Comparison of ENCODE assay signal across 10 cellular contexts in genomic region chr9:20321683-20322082, GRCh38.
DNase-seq lines count a peak whose midpoint lies in the region; ATAC-seq and TF ChIP-seq lines count a peak whose summit lies in the region.
"Had no signal": no experiment of that assay in that cellular context is flagged by ENCODE, and none has a peak within 500 bp of the region (broad histone marks: within the 10 kb centered on the region; RNA-seq: fewer than 3 reads in every experiment).

No MANE protein-coding gene starts in this region.

- intact Hi-C loops in activated T-helper 2 cell treated with anti-CD3 and anti-CD28 coated beads, Interferon-gamma antibody, Interleukin-2, Interleukin-4, amounts not matched to agents 10 μg/mL and 5 μg/mL and 100 μg/mL, durations not matched to agents 14 hours and 24 hours and 36 hours (cut with micrococcal nuclease) = loop anchor here (1.0 to 5.0 kb wide), 3 partner anchors 10 to 79 kb away; no protein-coding TSS in a partner anchor
- intact Hi-C loops in mucosa of descending colon (cut with DNase I, micrococcal nuclease) (no loop called here), transverse colon (cut with DNase I; ENCODE audit: low total_unique reads) (no loop called here)

- TF ChIP-seq EP300 in transverse colon (IDR thresholded peaks at IDR 0.05; ENCODE audit: low read depth) = no peak

- H3K9me3 ChIP-seq in DND-41 (ENCODE audit: insufficient read depth, low read length, severe bottlenecking) (no peaks in the 10 kb centered on the region), mucosa of descending colon (no peaks in the 10 kb centered on the region), transverse colon (no peaks in the 10 kb centered on the region)

- H3K4me3 Mint-ChIP-seq in activated T-helper 2 cell treated with anti-CD3 and anti-CD28 coated beads, Interferon-gamma antibody, Interleukin-2, Interleukin-4, amounts not matched to agents 10 μg/mL and 5 μg/mL and 100 μg/mL, durations not matched to agents 14 hours and 24 hours and 36 hours (ENCODE audit: low read depth) = no peak overlapping the region

- H2AFZ ChIP-seq in DND-41 (ENCODE audit: low read depth, low read length) = peak overlapping the region; percentile 77

- H3K4me2 ChIP-seq in DND-41 (ENCODE audit: insufficient read depth, low read length) = peak overlapping the region; percentile 44

- no peaks in the 10 kb centered on the region for H3K79me2 ChIP-seq in DND-41 (ENCODE audit: insufficient read depth, low read length)

- WGBS in transverse colon (ENCODE audit: low coverage in 1 of 2), 2 donors = 58 to 100% methylated on average over 1 to 4 of the region's 4 CpGs

- no peaks in the 10 kb centered on the region for H3K36me3 Mint-ChIP-seq in activated T-helper 2 cell treated with anti-CD3 and anti-CD28 coated beads, Interferon-gamma antibody, Interleukin-2, Interleukin-4, amounts not matched to agents 10 μg/mL and 5 μg/mL and 100 μg/mL, durations not matched to agents 14 hours and 24 hours and 36 hours (ENCODE audit: low read depth)

- H3K4me1 ChIP-seq in DND-41 (ENCODE audit: insufficient read depth, low read length) (peaks cover 13% of the 10 kb centered on the region), mucosa of descending colon (ENCODE audit: low read depth) (no peaks in the 10 kb centered on the region), transverse colon (peaks cover 0 to 4% (median 0%) of the 10 kb centered on the region in 4 donors)

- no peak overlapping the region; the same call in 1 of the 2 replicates for H3K9ac ChIP-seq in DND-41 (ENCODE audit: low read depth, low read length)

- no peaks in the 10 kb centered on the region for H4K20me1 ChIP-seq in DND-41 (ENCODE audit: insufficient read depth, low read length)

- no peaks in the 10 kb centered on the region for H3K27me3 ChIP-seq in DND-41 (ENCODE audit: insufficient read depth, low read length, poor library complexity)
- no peaks in the 10 kb centered on the region for H3K27me3 ChIP-seq in transverse colon

- no peaks in the 10 kb centered on the region for H3K9me3 Mint-ChIP-seq in activated T-helper 2 cell treated with anti-CD3 and anti-CD28 coated beads, Interferon-gamma antibody, Interleukin-2, Interleukin-4, amounts not matched to agents 10 μg/mL and 5 μg/mL and 100 μg/mL, durations not matched to agents 14 hours and 24 hours and 36 hours

- in situ Hi-C loops in transverse colon (cut with MboI; ENCODE audit: low pct_ligation_motif_present in 1 of 4, low pct_unique_long_range_greater_than_20kb in 1 of 4, low sequenced_read_pairs in 3 of 4) = no loop called here

- peaks cover 27% of the 10 kb centered on the region for H3K4me1 Mint-ChIP-seq in activated T-helper 2 cell treated with anti-CD3 and anti-CD28 coated beads, Interferon-gamma antibody, Interleukin-2, Interleukin-4, amounts not matched to agents 10 μg/mL and 5 μg/mL and 100 μg/mL, durations not matched to agents 14 hours and 24 hours and 36 hours (ENCODE audit: low read depth)

- H3K27ac Mint-ChIP-seq in activated T-helper 2 cell treated with anti-CD3 and anti-CD28 coated beads, Interferon-gamma antibody, Interleukin-2, Interleukin-4, amounts not matched to agents 10 μg/mL and 5 μg/mL and 100 μg/mL, durations not matched to agents 14 hours and 24 hours and 36 hours = peak overlapping the region; percentile 35

- no peak for TF ChIP-seq CTCF in DND-41 (IDR thresholded peaks at IDR 0.05; ENCODE audit: borderline replicate concordance, extremely low read depth, low read length, poor library complexity, severe bottlenecking)
- no peak for TF ChIP-seq CTCF in mucosa of descending colon (IDR thresholded peaks at IDR 0.05)
- TF ChIP-seq CTCF in transverse colon (IDR thresholded peaks at IDR 0.05) = no peak

- H3K4me3 ChIP-seq in DND-41 (ENCODE audit: low read depth in 1 of 2, low read length in 2 of 2) = 0 out of 4 replicates have a peak overlapping the region, but pooled peaks of 1 of the 2 experiments have one; percentile 17
- H3K4me3 ChIP-seq in mucosa of descending colon = no peak overlapping the region
- H3K4me3 ChIP-seq in transverse colon = no peak overlapping the region

- H3K27ac ChIP-seq in DND-41 (ENCODE audit: low read length) (peak overlapping the region; percentile 63), transverse colon (no peak overlapping the region)
- H3K27ac ChIP-seq: VCaP had no signal

- no peak for TF ChIP-seq POLR2A in transverse colon (IDR thresholded peaks at IDR 0.05)

- ATAC-seq in DND-41 (ENCODE audit: insufficient read depth, low read depth) (peak; percentile 90), mucosa of descending colon (peak; percentile 70), GM21515 (IDR thresholded peaks at IDR 0.05; ENCODE audit: unreplicated experiment) (no peak)

- no peaks in the 10 kb centered on the region for H3K36me3 ChIP-seq in DND-41 (ENCODE audit: insufficient read depth, low read length)
- no peaks in the 10 kb centered on the region for H3K36me3 ChIP-seq in mucosa of descending colon (ENCODE audit: low read depth)
- no peaks in the 10 kb centered on the region for H3K36me3 ChIP-seq in transverse colon

- H3K27me3 Mint-ChIP-seq in activated T-helper 2 cell treated with anti-CD3 and anti-CD28 coated beads, Interferon-gamma antibody, Interleukin-2, Interleukin-4, amounts not matched to agents 10 μg/mL and 5 μg/mL and 100 μg/mL, durations not matched to agents 14 hours and 24 hours and 36 hours (ENCODE audit: low read depth) = no peaks in the 10 kb centered on the region

- DNase-seq in DND-41 (peak; percentile 72), OCI-M1 (lab: John Stamatoyannopoulos, UW) (peak; percentile 19), mucosa of descending colon (no peak), transverse colon (no peak), NCI-H748 treated with DMSO at 0.1 percent for 48 hours (lab: John Stamatoyannopoulos, UW) (no peak), GM03348 (ENCODE audit: low spot score) (no peak)
- DNase-seq in activated T-helper 2 cell treated with anti-CD3 and anti-CD28 coated beads, Interferon-gamma antibody, Interleukin-2, Interleukin-4, amounts not matched to agents 10 μg/mL and 5 μg/mL and 100 μg/mL, durations not matched to agents 14 hours and 24 hours and 36 hours (ENCODE audit: low spot score) = peak; percentile 49
- DNase-seq: KBM-7 had no signal

Comparison
In these comparisons a context has a peak if more than half of its experiments do, and no peak if none do; other contexts are left out.
1. DNase-seq: peak in DND-41 (single experiment), OCI-M1 (single experiment) and activated T-helper 2 cell treated with anti-CD3 and anti-CD28 coated beads, Interferon-gamma antibody, Interleukin-2, Interleukin-4, amounts not matched to agents 10 μg/mL and 5 μg/mL and 100 μg/mL, durations not matched to agents 14 hours and 24 hours and 36 hours (single experiment); none in mucosa of descending colon (0 of 3), transverse colon (single experiment), NCI-H748 treated with DMSO at 0.1 percent for 48 hours (single experiment) and GM03348 (single experiment).